In the genomic region with DNA sequence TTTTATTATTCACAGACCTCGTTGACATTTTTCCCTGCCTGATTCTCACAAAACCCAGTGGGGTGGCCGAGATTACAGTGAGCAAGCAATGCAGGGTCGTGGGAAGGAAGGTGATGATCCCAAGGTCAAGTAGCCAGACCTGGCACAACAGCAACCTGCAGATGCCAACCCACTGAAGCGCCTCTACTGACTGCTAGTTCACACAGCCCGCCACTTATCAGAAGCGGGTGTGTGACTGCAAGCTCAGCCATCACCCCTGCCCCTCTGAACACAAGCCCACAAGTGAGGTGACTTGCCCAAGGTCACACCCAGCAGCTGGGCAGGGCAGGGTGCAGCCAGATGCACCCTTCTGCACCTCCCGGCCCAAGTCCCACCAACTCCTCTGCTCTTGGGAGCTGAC, we compare ENCODE assay signal across 1 cellular context.
TF ChIP-seq lines count a peak whose summit lies in the region.

No MANE protein-coding gene starts in this region.

TF ChIP-seq in H1, 55 proteins besides CTCF, POLR2A, EP300 and RAD21:
- TF ChIP-seq SP4 (IDR thresholded peaks at IDR 0.05; ENCODE audit: low read length) = no peak
- no peak for TF ChIP-seq CBX5 (IDR thresholded peaks at IDR 0.05; ENCODE audit: low read depth, low read length)
- no peak for TF ChIP-seq POU5F1 (IDR thresholded peaks at IDR 0.05; ENCODE audit: low read depth, low read length)
- no peak for TF ChIP-seq TEAD4 (IDR thresholded peaks at IDR 0.05; ENCODE audit: low read depth, low read length)
- no peak for TF ChIP-seq PHF8 (conservative IDR thresholded peaks at IDR 0.05; ENCODE audit: low read depth, low read length)
- TF ChIP-seq, protein P1, sequence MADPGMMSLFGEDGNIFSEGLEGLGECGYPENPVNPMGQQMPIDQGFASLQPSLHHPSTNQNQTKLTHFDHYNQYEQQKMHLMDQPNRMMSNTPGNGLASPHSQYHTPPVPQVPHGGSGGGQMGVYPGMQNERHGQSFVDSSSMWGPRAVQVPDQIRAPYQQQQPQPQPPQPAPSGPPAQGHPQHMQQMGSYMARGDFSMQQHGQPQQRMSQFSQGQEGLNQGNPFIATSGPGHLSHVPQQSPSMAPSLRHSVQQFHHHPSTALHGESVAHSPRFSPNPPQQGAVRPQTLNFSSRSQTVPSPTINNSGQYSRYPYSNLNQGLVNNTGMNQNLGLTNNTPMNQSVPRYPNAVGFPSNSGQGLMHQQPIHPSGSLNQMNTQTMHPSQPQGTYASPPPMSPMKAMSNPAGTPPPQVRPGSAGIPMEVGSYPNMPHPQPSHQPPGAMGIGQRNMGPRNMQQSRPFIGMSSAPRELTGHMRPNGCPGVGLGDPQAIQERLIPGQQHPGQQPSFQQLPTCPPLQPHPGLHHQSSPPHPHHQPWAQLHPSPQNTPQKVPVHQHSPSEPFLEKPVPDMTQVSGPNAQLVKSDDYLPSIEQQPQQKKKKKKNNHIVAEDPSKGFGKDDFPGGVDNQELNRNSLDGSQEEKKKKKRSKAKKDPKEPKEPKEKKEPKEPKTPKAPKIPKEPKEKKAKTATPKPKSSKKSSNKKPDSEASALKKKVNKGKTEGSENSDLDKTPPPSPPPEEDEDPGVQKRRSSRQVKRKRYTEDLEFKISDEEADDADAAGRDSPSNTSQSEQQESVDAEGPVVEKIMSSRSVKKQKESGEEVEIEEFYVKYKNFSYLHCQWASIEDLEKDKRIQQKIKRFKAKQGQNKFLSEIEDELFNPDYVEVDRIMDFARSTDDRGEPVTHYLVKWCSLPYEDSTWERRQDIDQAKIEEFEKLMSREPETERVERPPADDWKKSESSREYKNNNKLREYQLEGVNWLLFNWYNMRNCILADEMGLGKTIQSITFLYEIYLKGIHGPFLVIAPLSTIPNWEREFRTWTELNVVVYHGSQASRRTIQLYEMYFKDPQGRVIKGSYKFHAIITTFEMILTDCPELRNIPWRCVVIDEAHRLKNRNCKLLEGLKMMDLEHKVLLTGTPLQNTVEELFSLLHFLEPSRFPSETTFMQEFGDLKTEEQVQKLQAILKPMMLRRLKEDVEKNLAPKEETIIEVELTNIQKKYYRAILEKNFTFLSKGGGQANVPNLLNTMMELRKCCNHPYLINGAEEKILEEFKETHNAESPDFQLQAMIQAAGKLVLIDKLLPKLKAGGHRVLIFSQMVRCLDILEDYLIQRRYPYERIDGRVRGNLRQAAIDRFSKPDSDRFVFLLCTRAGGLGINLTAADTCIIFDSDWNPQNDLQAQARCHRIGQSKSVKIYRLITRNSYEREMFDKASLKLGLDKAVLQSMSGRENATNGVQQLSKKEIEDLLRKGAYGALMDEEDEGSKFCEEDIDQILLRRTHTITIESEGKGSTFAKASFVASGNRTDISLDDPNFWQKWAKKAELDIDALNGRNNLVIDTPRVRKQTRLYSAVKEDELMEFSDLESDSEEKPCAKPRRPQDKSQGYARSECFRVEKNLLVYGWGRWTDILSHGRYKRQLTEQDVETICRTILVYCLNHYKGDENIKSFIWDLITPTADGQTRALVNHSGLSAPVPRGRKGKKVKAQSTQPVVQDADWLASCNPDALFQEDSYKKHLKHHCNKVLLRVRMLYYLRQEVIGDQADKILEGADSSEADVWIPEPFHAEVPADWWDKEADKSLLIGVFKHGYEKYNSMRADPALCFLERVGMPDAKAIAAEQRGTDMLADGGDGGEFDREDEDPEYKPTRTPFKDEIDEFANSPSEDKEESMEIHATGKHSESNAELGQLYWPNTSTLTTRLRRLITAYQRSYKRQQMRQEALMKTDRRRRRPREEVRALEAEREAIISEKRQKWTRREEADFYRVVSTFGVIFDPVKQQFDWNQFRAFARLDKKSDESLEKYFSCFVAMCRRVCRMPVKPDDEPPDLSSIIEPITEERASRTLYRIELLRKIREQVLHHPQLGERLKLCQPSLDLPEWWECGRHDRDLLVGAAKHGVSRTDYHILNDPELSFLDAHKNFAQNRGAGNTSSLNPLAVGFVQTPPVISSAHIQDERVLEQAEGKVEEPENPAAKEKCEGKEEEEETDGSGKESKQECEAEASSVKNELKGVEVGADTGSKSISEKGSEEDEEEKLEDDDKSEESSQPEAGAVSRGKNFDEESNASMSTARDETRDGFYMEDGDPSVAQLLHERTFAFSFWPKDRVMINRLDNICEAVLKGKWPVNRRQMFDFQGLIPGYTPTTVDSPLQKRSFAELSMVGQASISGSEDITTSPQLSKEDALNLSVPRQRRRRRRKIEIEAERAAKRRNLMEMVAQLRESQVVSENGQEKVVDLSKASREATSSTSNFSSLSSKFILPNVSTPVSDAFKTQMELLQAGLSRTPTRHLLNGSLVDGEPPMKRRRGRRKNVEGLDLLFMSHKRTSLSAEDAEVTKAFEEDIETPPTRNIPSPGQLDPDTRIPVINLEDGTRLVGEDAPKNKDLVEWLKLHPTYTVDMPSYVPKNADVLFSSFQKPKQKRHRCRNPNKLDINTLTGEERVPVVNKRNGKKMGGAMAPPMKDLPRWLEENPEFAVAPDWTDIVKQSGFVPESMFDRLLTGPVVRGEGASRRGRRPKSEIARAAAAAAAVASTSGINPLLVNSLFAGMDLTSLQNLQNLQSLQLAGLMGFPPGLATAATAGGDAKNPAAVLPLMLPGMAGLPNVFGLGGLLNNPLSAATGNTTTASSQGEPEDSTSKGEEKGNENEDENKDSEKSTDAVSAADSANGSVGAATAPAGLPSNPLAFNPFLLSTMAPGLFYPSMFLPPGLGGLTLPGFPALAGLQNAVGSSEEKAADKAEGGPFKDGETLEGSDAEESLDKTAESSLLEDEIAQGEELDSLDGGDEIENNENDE (IDR thresholded peaks at IDR 0.05; ENCODE audit: insufficient replicate concordance, low read length) = no peak
- 0 out of 2 replicates have a peak, but pooled peaks have one; percentile 38 for TF ChIP-seq POLR2AphosphoS5 (IDR thresholded peaks at IDR 0.05; ENCODE audit: low read depth, low read length)
- no peak for TF ChIP-seq TAF1 (IDR thresholded peaks at IDR 0.05; ENCODE audit: low read depth, low read length)
TF ChIP-seq in H1: peak in this region for 1.
